In the genomic region with DNA sequence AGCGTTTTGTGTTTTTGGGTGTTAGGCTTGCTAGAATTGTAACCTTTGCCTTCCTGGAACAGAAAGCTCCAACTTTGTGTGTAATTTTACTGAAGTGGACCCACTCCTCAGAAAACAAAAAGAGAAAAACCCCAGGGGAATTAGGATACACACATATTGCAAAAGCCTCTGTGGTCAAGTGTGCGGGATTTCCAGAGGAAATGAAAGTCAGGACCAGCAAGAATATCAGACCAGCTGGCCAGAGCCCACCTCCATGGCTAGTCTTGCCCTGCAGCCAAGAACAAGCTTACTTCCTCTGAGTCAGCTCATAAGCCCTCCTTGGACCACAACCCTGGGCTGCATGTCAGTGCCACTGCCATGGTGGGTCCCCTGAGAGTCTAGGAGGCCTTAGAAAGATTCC, we compare ENCODE assay signal across 8 cellular contexts.
DNase-seq lines count a peak whose midpoint lies in the region; ATAC-seq and TF ChIP-seq lines count a peak whose summit lies in the region.

No MANE protein-coding gene starts in this region.

- no peak for TF ChIP-seq CTCF in OCI-LY3 (IDR thresholded peaks at IDR 0.05; ENCODE audit: low read depth, low read length)

- peaks cover 2 to 4% of the 10 kb centered on the region in 2 donors for H3K9me3 Mint-ChIP-seq in stimulated activated naive B cell treated with anti-CD40 and anti-IgM and Interleukin-4, amounts not matched to agents 10 μg/mL and 1 μg/mL and 100 μg/mL, for 72 hours
- peaks cover under 1 to 2% of the 10 kb centered on the region in 2 donors for H3K9me3 Mint-ChIP-seq in stimulated activated naive CD8-positive, alpha-beta T cell treated with anti-CD3 and anti-CD28 coated beads, Interleukin-15, amount 100 ng/mL, for 72 hours

- no peak overlapping the region for H3K4me3 Mint-ChIP-seq in stimulated activated naive B cell treated with anti-CD40 and anti-IgM and Interleukin-4, amounts not matched to agents 10 μg/mL and 1 μg/mL and 100 μg/mL, for 72 hours
- no peak overlapping the region for H3K4me3 Mint-ChIP-seq in stimulated activated naive CD8-positive, alpha-beta T cell treated with anti-CD3 and anti-CD28 coated beads, Interleukin-15, amount 100 ng/mL, for 72 hours

- no peaks in the 10 kb centered on the region for H3K36me3 ChIP-seq in OCI-LY3 (replicated peaks; ENCODE audit: low read depth, low read length)

- H3K4me1 ChIP-seq in OCI-LY3 (ENCODE audit: low read length): peaks cover 21% of the 10 kb centered on the region

- peaks cover 4% of the 10 kb centered on the region; the same call in 1 of the 2 replicates for H3K9me3 ChIP-seq in OCI-LY3 (ENCODE audit: insufficient read depth, low read length)

- H3K9ac ChIP-seq in OCI-LY3 (ENCODE audit: low read length): no peak overlapping the region

- H3K36me3 Mint-ChIP-seq in stimulated activated naive B cell treated with anti-CD40 and anti-IgM and Interleukin-4, amounts not matched to agents 10 μg/mL and 1 μg/mL and 100 μg/mL, for 72 hours: peaks cover 5 to 6% of the 10 kb centered on the region in 2 donors

- H3K27ac Mint-ChIP-seq in stimulated activated naive B cell treated with anti-CD40 and anti-IgM and Interleukin-4, amounts not matched to agents 10 μg/mL and 1 μg/mL and 100 μg/mL, for 72 hours: no peak overlapping the region
- no peak overlapping the region for H3K27ac Mint-ChIP-seq in stimulated activated naive CD8-positive, alpha-beta T cell treated with anti-CD3 and anti-CD28 coated beads, Interleukin-15, amount 100 ng/mL, for 72 hours

- H3K4me3 ChIP-seq in OCI-LY3 (ENCODE audit: low read length): no peak overlapping the region

- H3K27me3 Mint-ChIP-seq in stimulated activated naive B cell treated with anti-CD40 and anti-IgM and Interleukin-4, amounts not matched to agents 10 μg/mL and 1 μg/mL and 100 μg/mL, for 72 hours: peaks cover 0 to 6% of the 10 kb centered on the region in 2 donors
- no peaks in the 10 kb centered on the region for H3K27me3 Mint-ChIP-seq in stimulated activated naive CD8-positive, alpha-beta T cell treated with anti-CD3 and anti-CD28 coated beads, Interleukin-15, amount 100 ng/mL, for 72 hours

- peak; percentile 77 to 93 for ATAC-seq in stimulated activated naive B cell treated with anti-CD40 and anti-IgM and Interleukin-4, amounts not matched to agents 10 μg/mL and 1 μg/mL and 100 μg/mL, for 72 hours (replicated peaks)
- ATAC-seq in HG03097 (IDR thresholded peaks at IDR 0.05; ENCODE audit: low FRiP score, unreplicated experiment): no peak
- ATAC-seq in stimulated activated naive CD8-positive, alpha-beta T cell treated with anti-CD3 and anti-CD28 coated beads, Interleukin-15, amount 100 ng/mL, for 72 hours: no peak

- peak overlapping the region; percentile 29 for H3K4me2 ChIP-seq in OCI-LY3 (ENCODE audit: low read length)

- peaks cover 7 to 14% of the 10 kb centered on the region in 2 donors for H3K4me1 Mint-ChIP-seq in stimulated activated naive B cell treated with anti-CD40 and anti-IgM and Interleukin-4, amounts not matched to agents 10 μg/mL and 1 μg/mL and 100 μg/mL, for 72 hours
- H3K4me1 Mint-ChIP-seq in stimulated activated naive CD8-positive, alpha-beta T cell treated with anti-CD3 and anti-CD28 coated beads, Interleukin-15, amount 100 ng/mL, for 72 hours: no peaks in the 10 kb centered on the region

- no peak overlapping the region for H2AFZ ChIP-seq in OCI-LY3 (ENCODE audit: low read depth, low read length)

- DNase-seq in GM19240 (ENCODE audit: insufficient read length, low spot score) (peak; percentile 44), glomerular visceral epithelial cell (ENCODE audit: extremely low spot score) (peak; percentile 65), DMS79 (lab: John Stamatoyannopoulos, UW) (no peak), RKO (ENCODE audit: low spot score) (no peak)
- DNase-seq in stimulated activated naive B cell treated with anti-CD40 and anti-IgM and Interleukin-4, amounts not matched to agents 10 μg/mL and 1 μg/mL and 100 μg/mL, for 72 hours: peak; percentile 32
- DNase-seq in stimulated activated naive CD8-positive, alpha-beta T cell treated with anti-CD3 and anti-CD28 coated beads, Interleukin-15, amount 100 ng/mL, for 72 hours: no peak

- H4K20me1 ChIP-seq in OCI-LY3 (ENCODE audit: insufficient read depth, low read length): no peaks in the 10 kb centered on the region

- no peaks in the 10 kb centered on the region for H3K79me2 ChIP-seq in OCI-LY3 (ENCODE audit: low read length)

- peak overlapping the region; percentile 42 for H3K27ac ChIP-seq in OCI-LY3 (ENCODE audit: low read length)

- H3K27me3 ChIP-seq in OCI-LY3 (ENCODE audit: low read depth, low read length): no peaks in the 10 kb centered on the region

Comparison
In these comparisons a context has a peak if more than half of its experiments do, and no peak if none do; other contexts are left out.
1. DNase-seq: peak in GM19240 (single experiment), glomerular visceral epithelial cell (single experiment) and stimulated activated naive B cell treated with anti-CD40 and anti-IgM and Interleukin-4, amounts not matched to agents 10 μg/mL and 1 μg/mL and 100 μg/mL, for 72 hours (single experiment); none in stimulated activated naive CD8-positive, alpha-beta T cell treated with anti-CD3 and anti-CD28 coated beads, Interleukin-15, amount 100 ng/mL, for 72 hours (0 of 2), DMS79 (single experiment) and RKO (single experiment).
2. ATAC-seq: peak in stimulated activated naive B cell treated with anti-CD40 and anti-IgM and Interleukin-4, amounts not matched to agents 10 μg/mL and 1 μg/mL and 100 μg/mL, for 72 hours (2 of 2); none in HG03097 (single experiment) and stimulated activated naive CD8-positive, alpha-beta T cell treated with anti-CD3 and anti-CD28 coated beads, Interleukin-15, amount 100 ng/mL, for 72 hours (single experiment).